18 cellular contexts compared by ENCODE assay signal in genomic region chr12:82325540-82326336, GRCh38.
"Had no signal": no experiment of that assay in that cellular context is flagged by ENCODE, and none has a peak within 500 bp of the region (broad histone marks: within the 10 kb centered on the region; RNA-seq: fewer than 3 reads in every experiment).

No MANE protein-coding gene starts in this region.

- H3K4me3 ChIP-seq: esophagus squamous epithelium, heart right ventricle, right lobe of liver, transverse colon, vagina had no signal

- H3K27me3 ChIP-seq: esophagus squamous epithelium, heart right ventricle, right lobe of liver, transverse colon, vagina had no signal

- H2AFZ ChIP-seq: parathyroid adenoma had no signal

- H3K4me1 ChIP-seq: esophagus squamous epithelium, heart right ventricle, parathyroid adenoma, right lobe of liver, vagina had no signal

- H3K36me3 ChIP-seq: esophagus squamous epithelium, heart right ventricle, neutrophil, right lobe of liver, transverse colon, vagina had no signal

- H3K27ac ChIP-seq: esophagus squamous epithelium, heart right ventricle, neutrophil, parathyroid adenoma, right lobe of liver, transverse colon, vagina had no signal

- DNase-seq: activated B cell treated with CpG ODN at 0.5 μM for 24 hours; activated CD4-positive, alpha-beta memory T cell treated with anti-CD3 and anti-CD28 coated beads for 36 hours; activated CD4-positive, alpha-beta T cell treated with anti-CD3 and anti-CD28 coated beads for 4 hours; activated CD8-positive, alpha-beta memory T cell treated with anti-CD3 and anti-CD28 coated beads, Interleukin-2, amount 10 ng/mL, durations not matched to agents 7 days and 5 days; dermis blood vessel endothelial cell; effector memory CD8-positive, alpha-beta T cell; esophagus squamous epithelium; heart right ventricle; immature natural killer cell; naive thymus-derived CD4-positive, alpha-beta T cell; right lobe of liver; small intestine; stimulated activated CD4-positive, alpha-beta T cell treated with anti-CD3 and anti-CD28 coated beads, Interleukin-15, amount 100 ng/mL, for 24 hours; stimulated activated CD4-positive, alpha-beta T cell treated with anti-CD3 and anti-CD28 coated beads, Interleukin-2, amount 100 ng/mL, for 48 hours; transverse colon had no signal

- H3K9me3 ChIP-seq: esophagus squamous epithelium, heart right ventricle, neutrophil, right lobe of liver, transverse colon, vagina had no signal

- ATAC-seq: activated CD8-positive, alpha-beta memory T cell treated with anti-CD3 and anti-CD28 coated beads, Interleukin-2, amount 10 ng/mL, durations not matched to agents 7 days and 5 days; effector memory CD8-positive, alpha-beta T cell; heart right ventricle; naive thymus-derived CD4-positive, alpha-beta T cell; right lobe of liver had no signal

- H3K79me2 ChIP-seq: parathyroid adenoma had no signal

- H3K9ac ChIP-seq: parathyroid adenoma had no signal
